In genomic region chr15:84023636-84024035, GRCh38 we compare ENCODE assay signal across 9 cellular contexts.
A peak's percentile ranks its signal among the peaks of the same experiment; 100 is the strongest.
DNase-seq lines count a peak whose midpoint lies in the region; ATAC-seq and TF ChIP-seq lines count a peak whose summit lies in the region.
"Had no signal": no experiment of that assay in that cellular context is flagged by ENCODE, and none has a peak within 500 bp of the region (broad histone marks: within the 10 kb centered on the region; RNA-seq: fewer than 3 reads in every experiment).

No MANE protein-coding gene starts in this region.

- no peaks in the 10 kb centered on the region for H3K79me2 ChIP-seq in GM23248 (ENCODE audit: insufficient read depth)

- no peaks in the 10 kb centered on the region for H3K4me1 Mint-ChIP-seq in T-helper 2 cell treated with Interferon-gamma antibody and Interleukin-4, amounts not matched to agents 5 μg/mL and 100 μg/mL, for 36 hours (ENCODE audit: low read depth)

- DNase-seq in AG10803 (ENCODE audit: low read depth): peak; percentile 15
- peak; percentile 55 for DNase-seq in GM23248
- peak; percentile 8 for DNase-seq in T-helper 2 cell treated with Interferon-gamma antibody and Interleukin-4, amounts not matched to agents 5 μg/mL and 100 μg/mL, for 36 hours (ENCODE audit: low spot score)
- DNase-seq in right atrium auricular region (ENCODE audit: low spot score): no peak
- no peak for DNase-seq in ureter (ENCODE audit: low spot score)
- DNase-seq in DMS153 treated with DMSO at 0.1 percent for 48 hours (lab: John Stamatoyannopoulos, UW; ENCODE audit: unreplicated experiment): no peak

- no peak overlapping the region for H3K9ac ChIP-seq in GM23248

- no peak overlapping the region for H3K4me2 ChIP-seq in GM23248 (ENCODE audit: unreplicated experiment)

- H3K4me3 ChIP-seq in AG10803 (ENCODE audit: low read length) (no peak overlapping the region), GM23248 (no peak overlapping the region), right atrium auricular region (no peak overlapping the region)

- TF ChIP-seq CTCF in AG10803 (conservative IDR thresholded peaks at IDR 0.05; ENCODE audit: low read length) (peak; percentile 64), right atrium auricular region (IDR thresholded peaks at IDR 0.05) (peak; percentile 23 to 61)

- H3K9me3 ChIP-seq in GM23248 (ENCODE audit: low read depth) (no peaks in the 10 kb centered on the region), right atrium auricular region (peaks cover 0 to 5% of the 10 kb centered on the region in 2 donors)

- no peak overlapping the region for H3K27ac Mint-ChIP-seq in T-helper 2 cell treated with Interferon-gamma antibody and Interleukin-4, amounts not matched to agents 5 μg/mL and 100 μg/mL, for 36 hours
- H3K27ac Mint-ChIP-seq: stimulated activated naive CD8-positive, alpha-beta T cell treated with anti-CD3 and anti-CD28 coated beads, Interleukin-15, Interleukin-2, amounts not matched to agents 100 ng/mL and 50 ng/mL, for 24 hours had no signal

- H3K9me2 ChIP-seq in GM23248 (ENCODE audit: insufficient read depth): no peaks in the 10 kb centered on the region

- H3K9me3 Mint-ChIP-seq in T-helper 2 cell treated with Interferon-gamma antibody and Interleukin-4, amounts not matched to agents 5 μg/mL and 100 μg/mL, for 36 hours: no peaks in the 10 kb centered on the region
- H3K9me3 Mint-ChIP-seq: stimulated activated naive CD8-positive, alpha-beta T cell treated with anti-CD3 and anti-CD28 coated beads, Interleukin-15, Interleukin-2, amounts not matched to agents 100 ng/mL and 50 ng/mL, for 24 hours had no signal

- 75 to 78% methylated on average over 11 of the region's 11 CpGs for WGBS in GM23248 (ENCODE audit: low coverage in 1 of 2, low lambda C conversion rate in 2 of 2, missing lambda C conversion rate in 2 of 2), 2 experiments

- no peak for ATAC-seq in HG02885 (IDR thresholded peaks at IDR 0.05; ENCODE audit: poor library complexity, unreplicated experiment)
- no peak for ATAC-seq in HG03135 (IDR thresholded peaks at IDR 0.05; ENCODE audit: unreplicated experiment)

- no peak overlapping the region for H3K4me3 Mint-ChIP-seq in T-helper 2 cell treated with Interferon-gamma antibody and Interleukin-4, amounts not matched to agents 5 μg/mL and 100 μg/mL, for 36 hours
- H3K4me3 Mint-ChIP-seq: stimulated activated naive CD8-positive, alpha-beta T cell treated with anti-CD3 and anti-CD28 coated beads, Interleukin-15, Interleukin-2, amounts not matched to agents 100 ng/mL and 50 ng/mL, for 24 hours had no signal

- H4K20me1 ChIP-seq in GM23248 (ENCODE audit: insufficient read depth): no peaks in the 10 kb centered on the region

- H3K4me1 ChIP-seq in GM23248 (ENCODE audit: insufficient read depth) (no peaks in the 10 kb centered on the region), right atrium auricular region (no peaks in the 10 kb centered on the region)

- H3F3A ChIP-seq in GM23248 (ENCODE audit: insufficient read depth): no peaks in the 10 kb centered on the region

- H3K27me3 ChIP-seq in GM23248 (replicated peaks; ENCODE audit: insufficient read depth): no peaks in the 10 kb centered on the region; the same call in 1 of the 2 replicates
- no peaks in the 10 kb centered on the region for H3K27me3 ChIP-seq in right atrium auricular region

- H3K36me3 ChIP-seq in GM23248 (ENCODE audit: low read depth): no peaks in the 10 kb centered on the region
- peaks cover 50% of the 10 kb centered on the region for H3K36me3 ChIP-seq in right atrium auricular region

- H3K27me3 Mint-ChIP-seq in T-helper 2 cell treated with Interferon-gamma antibody and Interleukin-4, amounts not matched to agents 5 μg/mL and 100 μg/mL, for 36 hours (ENCODE audit: low read depth): no peaks in the 10 kb centered on the region

- in situ Hi-C loops in GM23248 (cut with MboI): no loop called here

- H2AFZ ChIP-seq in GM23248: no peak overlapping the region

- no peaks in the 10 kb centered on the region for H3K36me3 Mint-ChIP-seq in T-helper 2 cell treated with Interferon-gamma antibody and Interleukin-4, amounts not matched to agents 5 μg/mL and 100 μg/mL, for 36 hours (ENCODE audit: low read depth)

- H3K27ac ChIP-seq in GM23248: no peak overlapping the region
- H3K27ac ChIP-seq in right atrium auricular region: no peak overlapping the region

Comparison
In these comparisons a context has a peak if more than half of its experiments do, and no peak if none do; other contexts are left out.
1. DNase-seq: peak in AG10803 (single experiment), GM23248 (single experiment) and T-helper 2 cell treated with Interferon-gamma antibody and Interleukin-4, amounts not matched to agents 5 μg/mL and 100 μg/mL, for 36 hours (single experiment); none in right atrium auricular region (single experiment), ureter (single experiment) and DMS153 treated with DMSO at 0.1 percent for 48 hours (single experiment).